ENCODE assay signal across 13 cellular contexts in genomic region chr6:123925360-123925759, GRCh38.
A peak's percentile ranks its signal among the peaks of the same experiment; 100 is the strongest.
DNase-seq lines count a peak whose midpoint lies in the region; ATAC-seq and TF ChIP-seq lines count a peak whose summit lies in the region.
"Had no signal": no experiment of that assay in that cellular context is flagged by ENCODE, and none has a peak within 500 bp of the region (broad histone marks: within the 10 kb centered on the region; RNA-seq: fewer than 3 reads in every experiment).

No MANE protein-coding gene starts in this region.

- in situ Hi-C loops in G401 (cut with HindIII; ENCODE audit: low sequenced_read_pairs) = no loop called here

- DNase-seq in GM10248 (ENCODE audit: extremely low spot score) = peak; percentile 25
- DNase-seq in SK-N-MC (ENCODE audit: low read depth, low spot score) = no peak
- no peak for DNase-seq in cerebellar cortex (ENCODE audit: low spot score)
- DNase-seq in G401 (ENCODE audit: low spot score) = no peak
- no peak for DNase-seq in omental fat pad (ENCODE audit: low spot score)
- no peak for DNase-seq in stimulated activated CD4-positive, alpha-beta T cell treated with anti-CD3 and anti-CD28 coated beads, Interleukin-1b, Interleukin-23, amount 100 ng/mL, for 48 hours
- DNase-seq: activated CD8-positive, alpha-beta T cell treated with anti-CD3 and anti-CD28 coated beads, Interleukin-2, amount 10 ng/mL, durations not matched to agents 7 days and 5 days; COR-L47; esophagus squamous epithelium; stimulated activated naive CD4-positive, alpha-beta T cell treated with Interleukin-2 at 50 U/mL for 16 hours had no signal

- CTCF ChIA-PET in GM10248 (lab: Yijun Ruan, JAX) = interaction anchor here (0.9 to 1.8 kb wide), 4 partner anchors 8 to 108 kb away, joined by 3 to 6 read pairs (median 4); no protein-coding TSS in a partner anchor

- peak overlapping the region; percentile 57 for H3K4me3 ChIP-seq in SK-N-MC
- H3K4me3 ChIP-seq: esophagus squamous epithelium, K562 had no signal

- H3K27ac ChIP-seq in SK-N-MC = peak overlapping the region; percentile 90
- H3K27ac ChIP-seq: esophagus squamous epithelium had no signal

- ATAC-seq in GM19467 (IDR thresholded peaks at IDR 0.05; ENCODE audit: unreplicated experiment) (peak; percentile 94), HG03139 (IDR thresholded peaks at IDR 0.05; ENCODE audit: unreplicated experiment) (peak; percentile 95), omental fat pad (ENCODE audit: low FRiP score) (no peak)
- ATAC-seq: activated CD8-positive, alpha-beta T cell treated with anti-CD3 and anti-CD28 coated beads, Interleukin-2, amount 10 ng/mL, durations not matched to agents 7 days and 5 days; K562 had no signal

- POLR2A ChIA-PET in GM10248 (lab: Yijun Ruan, JAX) = no interaction called here

- no peaks in the 10 kb centered on the region for H3K36me3 ChIP-seq in SK-N-MC (ENCODE audit: insufficient read depth, low read length)
- H3K36me3 ChIP-seq: esophagus squamous epithelium had no signal

- no peaks in the 10 kb centered on the region for H3K9me3 ChIP-seq in SK-N-MC (ENCODE audit: low read depth, low read length)
- H3K9me3 ChIP-seq: esophagus squamous epithelium had no signal

- no peak for TF ChIP-seq CTCF in GM10248 (IDR thresholded peaks at IDR 0.05; ENCODE audit: control extremely low read depth, extremely low read depth, low read depth, missing control alignments)
- no peak for TF ChIP-seq CTCF in omental fat pad (IDR thresholded peaks at IDR 0.05)

- peak overlapping the region; percentile 27 for H3K9ac ChIP-seq in SK-N-MC (ENCODE audit: insufficient read length)
